Comparison of ENCODE assay signal across 12 cellular contexts in the genomic region with DNA sequence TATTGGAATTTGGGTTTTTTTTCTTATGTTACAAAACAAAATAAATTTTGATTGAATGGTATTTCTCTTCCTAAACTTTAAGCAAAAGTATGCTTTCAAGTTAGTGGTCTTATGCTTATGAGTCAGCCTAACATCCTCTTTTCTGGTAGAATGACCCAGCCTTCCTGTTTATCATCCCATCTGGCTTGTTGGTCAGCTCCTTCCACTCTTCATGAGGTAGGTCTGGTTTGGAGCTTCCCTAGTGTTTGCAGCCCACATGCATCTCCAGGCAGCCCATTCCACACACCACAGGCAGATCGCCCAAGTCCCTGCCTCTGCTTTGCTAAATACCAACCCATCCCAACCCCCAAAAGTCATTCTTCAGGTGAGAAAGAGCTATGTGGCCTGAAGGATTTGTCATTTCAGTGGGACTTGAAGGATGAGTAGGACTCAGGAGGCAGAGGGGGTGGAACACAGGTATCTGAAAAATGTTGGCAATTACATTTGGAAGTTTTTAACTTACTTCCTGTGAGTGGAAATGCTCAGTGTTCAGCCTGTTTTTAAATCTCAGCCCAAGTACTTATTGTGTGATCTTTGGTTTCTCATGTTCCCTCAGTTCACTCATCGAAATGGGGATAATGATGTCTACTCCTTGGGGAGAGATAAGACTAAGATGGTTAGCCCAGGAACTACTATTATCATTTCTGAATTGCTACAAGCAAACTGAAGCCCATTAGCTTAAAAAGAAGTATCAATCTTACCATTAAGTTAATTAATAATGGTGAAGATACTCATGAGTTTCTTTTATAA.
DNase-seq lines count a peak whose midpoint lies in the region; TF ChIP-seq lines count a peak whose summit lies in the region.
"Had no signal": no experiment of that assay in that cellular context is flagged by ENCODE, and none has a peak within 500 bp of the region (broad histone marks: within the 10 kb centered on the region; RNA-seq: fewer than 3 reads in every experiment).

No MANE protein-coding gene starts in this region.

- no peak for TF ChIP-seq CTCF in fibroblast of mammary gland (conservative IDR thresholded peaks at IDR 0.05; ENCODE audit: control insufficient read depth, insufficient read depth, low read depth, low read length)

- H3K9me3 ChIP-seq in SJCRH30 (replicated peaks) = no peaks in the 10 kb centered on the region; the same call in 1 of the 2 replicates

- H3K27me3 ChIP-seq in SJCRH30 = no peaks in the 10 kb centered on the region

- DNase-seq in NOMO-1 treated with DMSO at 0.1 percent for 48 hours (lab: John Stamatoyannopoulos, UW; ENCODE audit: unreplicated experiment) (peak; percentile 80), NOMO-1 treated with dmso at 0.1 percent for 144 hours (lab: John Stamatoyannopoulos, UW; ENCODE audit: unreplicated experiment) (no peak), fibroblast of mammary gland (ENCODE audit: low read depth) (peak; percentile 93), skeletal muscle cell (ENCODE audit: low read depth) (peak; percentile 64), SJCRH30 (no peak), RPMI8226 (no peak), T-helper 9 cell (no peak)
- DNase-seq: activated effector memory CD4-positive, alpha-beta T cell treated with anti-CD3 and anti-CD28 coated beads, Interleukin-2, amount 50 U/mL, for 16 hours; NCI-H524; small intestine had no signal

- no peak overlapping the region for H3K27ac ChIP-seq in SJCRH30
- H3K27ac ChIP-seq: 22Rv1 had no signal

- no peaks in the 10 kb centered on the region for H3K36me3 ChIP-seq in SJCRH30

- peaks cover 3% of the 10 kb centered on the region for H3K4me1 ChIP-seq in SJCRH30

- H3K4me3 ChIP-seq in fibroblast of mammary gland (ENCODE audit: control insufficient read depth, low read depth, low read length) (no peak overlapping the region), skeletal muscle cell (ENCODE audit: low read depth, low read length) (no peak overlapping the region), SJCRH30 (no peak overlapping the region)

TF ChIP-seq in PFSK-1, 5 proteins besides CTCF, POLR2A, EP300 and RAD21:
- TF ChIP-seq SIN3A (IDR thresholded peaks at IDR 0.05; ENCODE audit: borderline replicate concordance, insufficient read depth, low read length) (no peak), POLR2AphosphoS5 (IDR thresholded peaks at IDR 0.05; ENCODE audit: low read depth, low read length) (no peak), TAF1 (IDR thresholded peaks at IDR 0.05; ENCODE audit: borderline replicate concordance, insufficient read depth, low read length) (no peak), FOXP2 (optimal IDR thresholded peaks at IDR 0.05; ENCODE audit: borderline replicate concordance, extremely low read depth, extremely low read length, insufficient read depth) (peak; percentile 80)
- TF ChIP-seq, protein P1, sequence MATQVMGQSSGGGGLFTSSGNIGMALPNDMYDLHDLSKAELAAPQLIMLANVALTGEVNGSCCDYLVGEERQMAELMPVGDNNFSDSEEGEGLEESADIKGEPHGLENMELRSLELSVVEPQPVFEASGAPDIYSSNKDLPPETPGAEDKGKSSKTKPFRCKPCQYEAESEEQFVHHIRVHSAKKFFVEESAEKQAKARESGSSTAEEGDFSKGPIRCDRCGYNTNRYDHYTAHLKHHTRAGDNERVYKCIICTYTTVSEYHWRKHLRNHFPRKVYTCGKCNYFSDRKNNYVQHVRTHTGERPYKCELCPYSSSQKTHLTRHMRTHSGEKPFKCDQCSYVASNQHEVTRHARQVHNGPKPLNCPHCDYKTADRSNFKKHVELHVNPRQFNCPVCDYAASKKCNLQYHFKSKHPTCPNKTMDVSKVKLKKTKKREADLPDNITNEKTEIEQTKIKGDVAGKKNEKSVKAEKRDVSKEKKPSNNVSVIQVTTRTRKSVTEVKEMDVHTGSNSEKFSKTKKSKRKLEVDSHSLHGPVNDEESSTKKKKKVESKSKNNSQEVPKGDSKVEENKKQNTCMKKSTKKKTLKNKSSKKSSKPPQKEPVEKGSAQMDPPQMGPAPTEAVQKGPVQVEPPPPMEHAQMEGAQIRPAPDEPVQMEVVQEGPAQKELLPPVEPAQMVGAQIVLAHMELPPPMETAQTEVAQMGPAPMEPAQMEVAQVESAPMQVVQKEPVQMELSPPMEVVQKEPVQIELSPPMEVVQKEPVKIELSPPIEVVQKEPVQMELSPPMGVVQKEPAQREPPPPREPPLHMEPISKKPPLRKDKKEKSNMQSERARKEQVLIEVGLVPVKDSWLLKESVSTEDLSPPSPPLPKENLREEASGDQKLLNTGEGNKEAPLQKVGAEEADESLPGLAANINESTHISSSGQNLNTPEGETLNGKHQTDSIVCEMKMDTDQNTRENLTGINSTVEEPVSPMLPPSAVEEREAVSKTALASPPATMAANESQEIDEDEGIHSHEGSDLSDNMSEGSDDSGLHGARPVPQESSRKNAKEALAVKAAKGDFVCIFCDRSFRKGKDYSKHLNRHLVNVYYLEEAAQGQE (IDR thresholded peaks at IDR 0.05; ENCODE audit: insufficient read depth in 1 of 2, low read depth in 2 of 2, low read length in 2 of 2) = peak; percentile 58 to 87; a peak in 3 of 4 replicates

Comparison
In these comparisons a context has a peak if more than half of its experiments do, and no peak if none do; other contexts are left out.
1. DNase-seq: peak in NOMO-1 treated with DMSO at 0.1 percent for 48 hours (single experiment), fibroblast of mammary gland (single experiment) and skeletal muscle cell (single experiment); none in NOMO-1 treated with dmso at 0.1 percent for 144 hours (single experiment), SJCRH30 (0 of 2), RPMI8226 (single experiment) and T-helper 9 cell (single experiment).